Comparison of ENCODE assay signal across 17 cellular contexts in the genomic region with DNA sequence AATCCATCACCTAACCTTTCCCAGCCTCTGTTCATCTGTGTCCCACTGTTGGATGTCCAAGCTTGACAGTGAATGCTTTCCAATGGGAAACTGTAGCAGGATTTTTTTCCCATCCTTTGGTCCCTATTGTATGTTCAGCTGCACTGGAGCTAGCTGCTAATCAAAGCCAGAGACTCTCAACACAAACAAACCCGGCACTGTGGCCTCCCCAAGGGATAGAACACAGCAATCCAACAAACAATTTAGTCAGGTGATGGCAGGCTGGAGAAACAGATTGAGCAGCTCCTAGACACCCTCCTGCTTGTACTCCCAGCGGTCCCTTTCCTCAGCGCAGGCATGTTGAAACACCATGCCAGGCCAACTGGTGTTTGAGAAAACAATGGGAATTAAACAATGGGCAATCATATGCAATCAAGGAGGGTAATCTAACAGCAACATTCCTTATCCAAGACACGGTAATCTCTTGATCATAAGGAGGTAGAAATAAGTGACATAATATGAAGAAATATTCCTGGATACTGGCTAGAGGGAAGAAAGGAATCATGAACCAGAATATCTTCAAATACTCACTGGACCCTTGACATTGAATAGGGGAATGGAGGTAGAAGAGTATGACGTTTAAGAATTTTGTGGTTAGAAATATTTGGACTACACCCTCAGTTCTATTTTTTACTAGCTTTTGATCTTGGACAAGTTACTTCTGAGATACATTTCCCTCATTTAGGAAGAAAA. TPM values are rescaled to one million over a fixed set of nuclear protein-coding genes. Genes with fewer than 3 reads are reported as not detected.
A peak's percentile ranks its signal among the peaks of the same experiment; 100 is the strongest.
DNase-seq lines count a peak whose midpoint lies in the region; ATAC-seq, FAIRE-seq and TF ChIP-seq lines count a peak whose summit lies in the region.
"Had no signal": no experiment of that assay in that cellular context is flagged by ENCODE, and none has a peak within 500 bp of the region (broad histone marks: within the 10 kb centered on the region; RNA-seq: fewer than 3 reads in every experiment).

No MANE protein-coding gene starts in this region.

- DNase-seq in DMS153 (lab: John Stamatoyannopoulos, UW) (peak; percentile 12), DMS153 treated with DMSO at 0.1 percent for 48 hours (lab: John Stamatoyannopoulos, UW; ENCODE audit: unreplicated experiment) (no peak), NCI-H2227 (lab: John Stamatoyannopoulos, UW; ENCODE audit: unreplicated experiment) (peak; percentile 9), osteocyte (ENCODE audit: extremely low spot score, unreplicated experiment) (no peak), GM12891 (ENCODE audit: insufficient read length, low spot score) (no peak), NOMO-1 (lab: John Stamatoyannopoulos, UW; ENCODE audit: unreplicated experiment in 2 of 2) (no peak)
- DNase-seq in activated naive CD4-positive, alpha-beta T cell treated with anti-CD3 and anti-CD28 coated beads, Interleukin-2, amount 10 ng/mL, durations not matched to agents 7 days and 5 days = no peak
- DNase-seq: 8988T; activated CD4-positive, alpha-beta T cell treated with anti-CD3 and anti-CD28 coated beads for 4 hours; activated T-cell treated with anti-CD3 and anti-CD28 coated beads, Interleukin-2, amount 50 U/mL, for 48 hours; aorta; Caco-2; lower lobe of right lung; NCI-H524 treated with DMSO at 0.1 percent for 48 hours had no signal

- H3K27me3 Mint-ChIP-seq in osteocyte (ENCODE audit: unreplicated experiment) = no peaks in the 10 kb centered on the region
- no peaks in the 10 kb centered on the region for H3K27me3 Mint-ChIP-seq in activated naive CD4-positive, alpha-beta T cell treated with anti-CD3 and anti-CD28 coated beads, Interleukin-2, amount 10 ng/mL, durations not matched to agents 7 days and 5 days

- peaks cover 68% of the 10 kb centered on the region for H3K4me1 Mint-ChIP-seq in osteocyte (ENCODE audit: unreplicated experiment)
- no peaks in the 10 kb centered on the region for H3K4me1 Mint-ChIP-seq in activated naive CD4-positive, alpha-beta T cell treated with anti-CD3 and anti-CD28 coated beads, Interleukin-2, amount 10 ng/mL, durations not matched to agents 7 days and 5 days

- H3K36me3 Mint-ChIP-seq in osteocyte (ENCODE audit: unreplicated experiment) = peaks cover 4% of the 10 kb centered on the region
- H3K36me3 Mint-ChIP-seq in activated naive CD4-positive, alpha-beta T cell treated with anti-CD3 and anti-CD28 coated beads, Interleukin-2, amount 10 ng/mL, durations not matched to agents 7 days and 5 days = no peaks in the 10 kb centered on the region

- no peak for TF ChIP-seq POLR2A in GM12891 (IDR thresholded peaks at IDR 0.05; ENCODE audit: low read depth, low read length)

- CTCF ChIA-PET in activated naive CD4-positive, alpha-beta T cell treated with anti-CD3 and anti-CD28 coated beads, Interleukin-2, amount 10 ng/mL, durations not matched to agents 7 days and 5 days (lab: Charles Lee) = interaction anchor here (0.7 kb wide), 1 partner anchor 31 kb away, joined by 3 read pairs; no protein-coding TSS in a partner anchor

- no peak for FAIRE-seq in GM12891 (lab: Jason Lieb, UNC)
- FAIRE-seq: RCC 7860 had no signal

- H3K9me3 Mint-ChIP-seq in osteocyte (ENCODE audit: unreplicated experiment) = no peaks in the 10 kb centered on the region
- peaks cover 4% of the 10 kb centered on the region for H3K9me3 Mint-ChIP-seq in activated naive CD4-positive, alpha-beta T cell treated with anti-CD3 and anti-CD28 coated beads, Interleukin-2, amount 10 ng/mL, durations not matched to agents 7 days and 5 days
- H3K9me3 Mint-ChIP-seq: T-helper 2 cell treated with Interferon-gamma antibody and Interleukin-4, amounts not matched to agents 5 μg/mL and 100 μg/mL, for 36 hours had no signal

- ATAC-seq in esophagus mucosa = peak; percentile 24
- ATAC-seq: lower lobe of right lung had no signal

- H3K27ac Mint-ChIP-seq in osteocyte (ENCODE audit: unreplicated experiment) = peak overlapping the region; percentile 73
- no peak overlapping the region for H3K27ac Mint-ChIP-seq in activated naive CD4-positive, alpha-beta T cell treated with anti-CD3 and anti-CD28 coated beads, Interleukin-2, amount 10 ng/mL, durations not matched to agents 7 days and 5 days
- H3K27ac Mint-ChIP-seq: T-helper 2 cell treated with Interferon-gamma antibody and Interleukin-4, amounts not matched to agents 5 μg/mL and 100 μg/mL, for 36 hours had no signal

- TF ChIP-seq CTCF in osteocyte (IDR thresholded peaks at IDR 0.05) = no peak

- no peak overlapping the region for H3K4me3 Mint-ChIP-seq in osteocyte (ENCODE audit: unreplicated experiment)
- no peak overlapping the region for H3K4me3 Mint-ChIP-seq in activated naive CD4-positive, alpha-beta T cell treated with anti-CD3 and anti-CD28 coated beads, Interleukin-2, amount 10 ng/mL, durations not matched to agents 7 days and 5 days
- H3K4me3 Mint-ChIP-seq: T-helper 2 cell treated with Interferon-gamma antibody and Interleukin-4, amounts not matched to agents 5 μg/mL and 100 μg/mL, for 36 hours had no signal

TF ChIP-seq in GM12891, 5 proteins besides CTCF, POLR2A, EP300 and RAD21:
- TF ChIP-seq SPI1 (IDR thresholded peaks at IDR 0.05; ENCODE audit: low read depth, low read length) (no peak), POU2F2 (IDR thresholded peaks at IDR 0.05; ENCODE audit: low read depth, low read length) (no peak), PAX5 (IDR thresholded peaks at IDR 0.05; ENCODE audit: insufficient read depth, low read length, severe bottlenecking) (no peak), POLR2AphosphoS5 (IDR thresholded peaks at IDR 0.05; ENCODE audit: low read depth, low read length) (no peak), TAF1 (IDR thresholded peaks at IDR 0.05; ENCODE audit: low read depth, low read length) (no peak)

RNA-seq across cellular contexts. Expression of gene PTN, which starts 15.0 kb away (rescaled TPM):
- 28.6 TPM for total RNA-seq in esophagus mucosa
- 77.8 and 83.0 TPM in 2 replicates for total RNA-seq in osteocyte
- 0.09 TPM for polyA plus RNA-seq in GM12891 (2012; ENCODE audit: low read depth, missing spikeins)

Comparison
In these comparisons a context has a peak if more than half of its experiments do, and no peak if none do; other contexts are left out.
1. DNase-seq: peak in DMS153 (single experiment) and NCI-H2227 (single experiment); none in DMS153 treated with DMSO at 0.1 percent for 48 hours (single experiment), osteocyte (single experiment), GM12891 (single experiment), NOMO-1 (0 of 2) and activated naive CD4-positive, alpha-beta T cell treated with anti-CD3 and anti-CD28 coated beads, Interleukin-2, amount 10 ng/mL, durations not matched to agents 7 days and 5 days (single experiment).